In genomic region chr1:226674892-226675719, GRCh38 we compare ENCODE assay signal across 8 cellular contexts.
DNase-seq lines count a peak whose midpoint lies in the region; ATAC-seq, FAIRE-seq and TF ChIP-seq lines count a peak whose summit lies in the region.

No MANE protein-coding gene starts in this region.

- TF ChIP-seq CTCF in endothelial cell of umbilical vein (IDR thresholded peaks at IDR 0.05; ENCODE audit: extremely low read depth in 1 of 2, insufficient read depth in 1 of 2, low read depth in 1 of 2, low read length in 2 of 2) = no peak

- no peak overlapping the region for H3K9ac ChIP-seq in endothelial cell of umbilical vein (replicated peaks; ENCODE audit: extremely low read depth, insufficient read depth, low read length)

- H3K4me3 ChIP-seq in endothelial cell of umbilical vein (replicated peaks in 1 of 3; ENCODE audit: insufficient read depth in 1 of 3, low read depth in 1 of 3, low read length in 3 of 3) (no peak overlapping the region), small intestine (ENCODE audit: low read depth in 1 of 2, low read length in 2 of 2) (no peak overlapping the region), HAP-1 (no peak overlapping the region)

- in situ Hi-C loops in HAP-1 (cut with MboI; ENCODE audit: low sequenced_read_pairs) = no loop called here

- H3K79me2 ChIP-seq in endothelial cell of umbilical vein (ENCODE audit: control insufficient read depth, insufficient read depth, low read length) = no peaks in the 10 kb centered on the region

- H3K9me3 ChIP-seq in endothelial cell of umbilical vein (replicated peaks; ENCODE audit: control insufficient read depth, insufficient read depth, low read length) = no peaks in the 10 kb centered on the region
- H3K9me3 ChIP-seq in small intestine (ENCODE audit: control insufficient read depth, low read depth) = no peaks in the 10 kb centered on the region
- 0 out of 2 replicates have a peak, but pooled peaks cover 2% of the 10 kb centered on the region for H3K9me3 ChIP-seq in HAP-1

- peak; percentile 49 for FAIRE-seq in endothelial cell of umbilical vein (lab: Jason Lieb, UNC)
- FAIRE-seq in small intestine (lab: Jason Lieb, UNC) = no peak

- no peaks in the 10 kb centered on the region for H3K27me3 ChIP-seq in endothelial cell of umbilical vein (ENCODE audit: control insufficient read depth in 2 of 2, insufficient read depth in 2 of 2, low read length in 2 of 2)
- H3K27me3 ChIP-seq in small intestine (ENCODE audit: control insufficient read depth in 2 of 2, insufficient read depth in 2 of 2, low read length in 2 of 2) = no peaks in the 10 kb centered on the region
- no peaks in the 10 kb centered on the region for H3K27me3 ChIP-seq in HAP-1 (ENCODE audit: low read depth)

- H2AFZ ChIP-seq in endothelial cell of umbilical vein (ENCODE audit: low read depth, low read length) = peak overlapping the region; percentile 31

- H3K27ac ChIP-seq in endothelial cell of umbilical vein (ENCODE audit: insufficient read depth, low read depth, low read length) = no peak overlapping the region
- peak overlapping the region; percentile 25 to 93 for H3K27ac ChIP-seq in small intestine (ENCODE audit: low read depth in 1 of 2, low read length in 1 of 2)

- H3K4me2 ChIP-seq in endothelial cell of umbilical vein (ENCODE audit: insufficient read depth, low read length) = peak overlapping the region; percentile 16

- peak in 2 of 3 donors; percentile 48 to 51 for DNase-seq in stimulated activated CD4-positive, alpha-beta T cell treated with anti-CD3 and anti-CD28 coated beads, Interleukin-12 subunit alpha, Interleukin-12 subunit beta, amount 100 ng/mL, for 48 hours (ENCODE audit: low read depth in 2 of 3, low spot score in 1 of 3)
- no peak for DNase-seq in stimulated activated CD4-positive, alpha-beta T cell treated with anti-CD3 and anti-CD28 coated beads, Interleukin-12 subunit alpha, Interleukin-12 subunit beta, amount 100 ng/mL, for 4 hours
- DNase-seq in activated CD4-positive, alpha-beta T cell treated with anti-CD3 and anti-CD28 coated beads for 48 hours = peak; percentile 73
- DNase-seq in endothelial cell of umbilical vein (ENCODE audit: low read depth, low spot score) (peak; percentile 80), small intestine (peak; percentile 68), HAP-1 (ENCODE audit: low spot score in 2 of 2) (no peak), NCI-H82 treated with DMSO at 0.1 percent for 48 hours (lab: John Stamatoyannopoulos, UW; ENCODE audit: unreplicated experiment) (no peak)

- peak; percentile 60 for ATAC-seq in HG03442 (IDR thresholded peaks at IDR 0.05; ENCODE audit: unreplicated experiment)

- WGBS in small intestine, 3 donors = 41 to 70% (median 67%) methylated on average over 17 of the region's 17 CpGs

- no TSS peak for BruUV-seq in endothelial cell of umbilical vein (replicated peaks; lab: Mats Ljungman, UMichigan)

- H3K9me1 ChIP-seq in endothelial cell of umbilical vein (replicated peaks; ENCODE audit: control insufficient read depth, extremely low read depth, insufficient read depth, low read length) = no peaks in the 10 kb centered on the region

- intact Hi-C loops in endothelial cell of umbilical vein (cut with micrococcal nuclease) = no loop called here

- CTCF ChIA-PET in endothelial cell of umbilical vein (lab: Charles Lee) = interaction anchor here (1.6 kb wide), 1 partner anchor 13 kb away, joined by 3 read pairs; no protein-coding TSS in a partner anchor

- H4K20me1 ChIP-seq in endothelial cell of umbilical vein (replicated peaks; ENCODE audit: control insufficient read depth, extremely low read depth, insufficient read depth, low read length) = no peaks in the 10 kb centered on the region

- POLR2A ChIA-PET in endothelial cell of umbilical vein (lab: Charles Lee) = no interaction called here

- peaks cover 15% of the 10 kb centered on the region for H3K4me1 ChIP-seq in endothelial cell of umbilical vein (ENCODE audit: control insufficient read depth, extremely low read depth, insufficient read depth, low read length)
- H3K4me1 ChIP-seq in small intestine (ENCODE audit: control insufficient read depth in 2 of 2, insufficient read depth in 1 of 2, low read depth in 1 of 2, low read length in 1 of 2) = peaks cover 0 to 10% of the 10 kb centered on the region in 2 donors
- peaks cover 6% of the 10 kb centered on the region; the same call in 1 of the 2 replicates for H3K4me1 ChIP-seq in HAP-1

- H3K36me3 ChIP-seq in endothelial cell of umbilical vein (ENCODE audit: control insufficient read depth in 2 of 2, extremely low read depth in 1 of 2, insufficient read depth in 2 of 2, low read length in 2 of 2) (no peaks in the 10 kb centered on the region), small intestine (ENCODE audit: control insufficient read depth in 2 of 2, insufficient read depth in 2 of 2, low read length in 2 of 2) (peaks cover 0 to 1% of the 10 kb centered on the region in 2 donors), HAP-1 (replicated peaks) (no peaks in the 10 kb centered on the region; the same call in 1 of the 2 replicates)

- TF ChIP-seq POLR2A in endothelial cell of umbilical vein (IDR thresholded peaks at IDR 0.05; ENCODE audit: low read depth, low read length) = no peak

- dilution Hi-C loops in endothelial cell of umbilical vein (cut with MboI; ENCODE audit: extremely low pct_ligation_motif_present, low sequenced_read_pairs) = no loop called here

TF ChIP-seq in endothelial cell of umbilical vein, 7 proteins besides CTCF, POLR2A, EP300 and RAD21:
- TF ChIP-seq POLR2AphosphoS5 (IDR thresholded peaks at IDR 0.05; ENCODE audit: insufficient read depth, low read depth, low read length) (no peak), EZH2 (IDR thresholded peaks at IDR 0.05; ENCODE audit: borderline replicate concordance, low read depth, low read length, severe bottlenecking) (no peak)
TF ChIP-seq in endothelial cell of umbilical vein: peak in this region for 0.

Comparison
In these comparisons a context has a peak if more than half of its experiments do, and no peak if none do; other contexts are left out.
1. DNase-seq: peak in stimulated activated CD4-positive, alpha-beta T cell treated with anti-CD3 and anti-CD28 coated beads, Interleukin-12 subunit alpha, Interleukin-12 subunit beta, amount 100 ng/mL, for 48 hours (2 of 3), activated CD4-positive, alpha-beta T cell treated with anti-CD3 and anti-CD28 coated beads for 48 hours (single experiment), endothelial cell of umbilical vein (single experiment) and small intestine (single experiment); none in stimulated activated CD4-positive, alpha-beta T cell treated with anti-CD3 and anti-CD28 coated beads, Interleukin-12 subunit alpha, Interleukin-12 subunit beta, amount 100 ng/mL, for 4 hours (single experiment), HAP-1 (0 of 2) and NCI-H82 treated with DMSO at 0.1 percent for 48 hours (single experiment).